Comparison of ENCODE assay signal across 8 cellular contexts in genomic region chr4:71186566-71187398, GRCh38.
A peak's percentile ranks its signal among the peaks of the same experiment; 100 is the strongest.
DNase-seq lines count a peak whose midpoint lies in the region; ATAC-seq and TF ChIP-seq lines count a peak whose summit lies in the region.

No MANE protein-coding gene starts in this region.

- peak overlapping the region; percentile 97 for H2AFZ ChIP-seq in neural progenitor cell (replicated peaks)

- intact Hi-C loops in activated naive CD4-positive, alpha-beta T cell treated with anti-CD3 and anti-CD28 coated beads for 36 hours (cut with micrococcal nuclease) = loop anchor here (5.0 kb wide), 2 partner anchors 194 to 371 kb away; partner anchors contain the start of gene DCK
- intact Hi-C loops in vagina (cut with DNase I) = no loop called here

- no peaks in the 10 kb centered on the region for H3K9me3 ChIP-seq in neural progenitor cell (ENCODE audit: low read depth)
- H3K9me3 ChIP-seq in vagina = no peaks in the 10 kb centered on the region

- no peak overlapping the region for H3K9ac ChIP-seq in neural progenitor cell

- peaks cover 18% of the 10 kb centered on the region for H3K4me1 Mint-ChIP-seq in activated naive CD4-positive, alpha-beta T cell treated with anti-CD3 and anti-CD28 coated beads for 36 hours (ENCODE audit: low read depth)
- H3K4me1 Mint-ChIP-seq in neural progenitor cell = peaks cover 13% of the 10 kb centered on the region

- TF ChIP-seq CTCF in neural progenitor cell (IDR thresholded peaks at IDR 0.05) (no peak), vagina (IDR thresholded peaks at IDR 0.05) (no peak)

- peak overlapping the region; percentile 76 for H3K4me3 Mint-ChIP-seq in activated naive CD4-positive, alpha-beta T cell treated with anti-CD3 and anti-CD28 coated beads for 36 hours
- H3K4me3 Mint-ChIP-seq in neural progenitor cell = peak overlapping the region; percentile 91

- no peaks in the 10 kb centered on the region for H3K36me3 ChIP-seq in neural progenitor cell
- no peaks in the 10 kb centered on the region for H3K36me3 ChIP-seq in vagina

- ATAC-seq in GM21576 (IDR thresholded peaks at IDR 0.05; ENCODE audit: unreplicated experiment) = peak; percentile 34
- ATAC-seq in HG03045 (IDR thresholded peaks at IDR 0.05; ENCODE audit: unreplicated experiment) = no peak

- H3K27me3 ChIP-seq in neural progenitor cell = peaks cover 62% of the 10 kb centered on the region
- no peaks in the 10 kb centered on the region for H3K27me3 ChIP-seq in vagina

- peak overlapping the region; percentile 95 for H3K4me2 ChIP-seq in neural progenitor cell

- no peaks in the 10 kb centered on the region for H3K9me3 Mint-ChIP-seq in activated naive CD4-positive, alpha-beta T cell treated with anti-CD3 and anti-CD28 coated beads for 36 hours
- H3K9me3 Mint-ChIP-seq in neural progenitor cell = no peaks in the 10 kb centered on the region

- H3K4me1 ChIP-seq in neural progenitor cell (no peaks in the 10 kb centered on the region), vagina (no peaks in the 10 kb centered on the region)

- peaks cover 56% of the 10 kb centered on the region for H3K27me3 Mint-ChIP-seq in activated naive CD4-positive, alpha-beta T cell treated with anti-CD3 and anti-CD28 coated beads for 36 hours (ENCODE audit: low read depth)
- H3K27me3 Mint-ChIP-seq in neural progenitor cell (ENCODE audit: insufficient read depth, low read depth) = peaks cover 9% of the 10 kb centered on the region

- CTCF ChIA-PET in activated naive CD4-positive, alpha-beta T cell treated with anti-CD3 and anti-CD28 coated beads for 36 hours (lab: Charles Lee) = interaction anchor here (1.4 kb wide), 1 partner anchor 525 kb away, joined by 3 read pairs; no protein-coding TSS in a partner anchor

- H3K4me3 ChIP-seq in neural progenitor cell (peak overlapping the region; percentile 75), vagina (peak overlapping the region; percentile 53 to 89)

- no peak overlapping the region for H3K27ac Mint-ChIP-seq in activated naive CD4-positive, alpha-beta T cell treated with anti-CD3 and anti-CD28 coated beads for 36 hours
- H3K27ac Mint-ChIP-seq in neural progenitor cell = no peak overlapping the region

- no peak overlapping the region for H3K27ac ChIP-seq in neural progenitor cell
- H3K27ac ChIP-seq in vagina = peak overlapping the region; percentile 22

- DNase-seq in D341Med (ENCODE audit: low spot score) (peak; percentile 74), NCI-H345 (lab: John Stamatoyannopoulos, UW) (peak; percentile 74), glomerular visceral epithelial cell (ENCODE audit: extremely low spot score) (peak; percentile 80), neural progenitor cell (ENCODE audit: low spot score) (peak; percentile 84), vagina (ENCODE audit: extremely low spot score in 2 of 2) (no peak)
- DNase-seq in activated naive CD4-positive, alpha-beta T cell treated with anti-CD3 and anti-CD28 coated beads for 36 hours = peak; percentile 14

- H3K36me3 Mint-ChIP-seq in activated naive CD4-positive, alpha-beta T cell treated with anti-CD3 and anti-CD28 coated beads for 36 hours (ENCODE audit: low read depth) = no peaks in the 10 kb centered on the region
- no peaks in the 10 kb centered on the region for H3K36me3 Mint-ChIP-seq in neural progenitor cell

- peaks cover 13% of the 10 kb centered on the region for H3F3A ChIP-seq in neural progenitor cell (ENCODE audit: low read depth)

- H4K20me1 ChIP-seq in neural progenitor cell (ENCODE audit: low read depth) = peaks cover 15% of the 10 kb centered on the region

- H3K79me2 ChIP-seq in neural progenitor cell (ENCODE audit: low read depth) = no peaks in the 10 kb centered on the region

- no peak for TF ChIP-seq POLR2A in vagina (IDR thresholded peaks at IDR 0.05)

Comparison
In these comparisons a context has a peak if more than half of its experiments do, and no peak if none do; other contexts are left out.
1. DNase-seq: peak in D341Med (single experiment), NCI-H345 (single experiment), activated naive CD4-positive, alpha-beta T cell treated with anti-CD3 and anti-CD28 coated beads for 36 hours (single experiment), glomerular visceral epithelial cell (single experiment) and neural progenitor cell (single experiment); none in vagina (0 of 2).